9 cellular contexts compared by ENCODE assay signal in genomic region chr15:64857421-64857820, GRCh38. TPM values are rescaled to one million over a fixed set of nuclear protein-coding genes. Genes with fewer than 3 reads are reported as not detected.
DNase-seq lines count a peak whose midpoint lies in the region; ATAC-seq lines count a peak whose summit lies in the region.
"Had no signal": no experiment of that assay in that cellular context is flagged by ENCODE, and none has a peak within 500 bp of the region (broad histone marks: within the 10 kb centered on the region; RNA-seq: fewer than 3 reads in every experiment).

No MANE protein-coding gene starts in this region.

- H3K27me3 ChIP-seq in rectal smooth muscle tissue (ENCODE audit: control insufficient read depth, insufficient read depth, low read length) = no peaks in the 10 kb centered on the region
- no peaks in the 10 kb centered on the region for H3K27me3 ChIP-seq in effector memory CD4-positive, alpha-beta T cell (replicated peaks; ENCODE audit: control insufficient read depth, insufficient read depth, low read length, poor library complexity, severe bottlenecking)

- H3K27ac Mint-ChIP-seq in activated CD8-positive, alpha-beta T cell treated with anti-CD3 and anti-CD28 coated beads, Interleukin-2, amount 10 ng/mL, durations not matched to agents 7 days and 5 days = peak overlapping the region; percentile 87

- peaks cover 26% of the 10 kb centered on the region for H3K36me3 ChIP-seq in rectal smooth muscle tissue (ENCODE audit: control insufficient read depth, insufficient read depth, low read length)
- H3K36me3 ChIP-seq in effector memory CD4-positive, alpha-beta T cell (ENCODE audit: control insufficient read depth, insufficient read depth, low read length) = peaks cover 74% of the 10 kb centered on the region

- DNase-seq in GM03348 (ENCODE audit: low spot score) (peak; percentile 76), glomerular visceral epithelial cell (ENCODE audit: extremely low spot score) (peak; percentile 59), COR-L47 (lab: John Stamatoyannopoulos, UW) (no peak)
- DNase-seq in activated CD8-positive, alpha-beta T cell treated with anti-CD3 and anti-CD28 coated beads, Interleukin-2, amount 10 ng/mL, durations not matched to agents 7 days and 5 days = no peak
- no peak for DNase-seq in effector memory CD4-positive, alpha-beta T cell
- no peak for DNase-seq in stimulated activated CD4-positive, alpha-beta T cell treated with anti-CD3 and anti-CD28 coated beads, Interleukin-2, amount 100 ng/mL, for 48 hours

- H3K9ac ChIP-seq in rectal smooth muscle tissue (ENCODE audit: low read length) = no peak overlapping the region

- H3K36me3 Mint-ChIP-seq in activated CD8-positive, alpha-beta T cell treated with anti-CD3 and anti-CD28 coated beads, Interleukin-2, amount 10 ng/mL, durations not matched to agents 7 days and 5 days (ENCODE audit: low read depth) = peaks cover 57% of the 10 kb centered on the region

- POLR2A ChIA-PET in activated CD8-positive, alpha-beta T cell treated with anti-CD3 and anti-CD28 coated beads, Interleukin-2, amount 10 ng/mL, durations not matched to agents 7 days and 5 days (lab: Charles Lee) = interaction anchor here (0.5 to 0.9 kb wide), 3 partner anchors 11 to 1068 kb away, joined by 3 to 4 read pairs (median 3); no protein-coding TSS in a partner anchor

- no peaks in the 10 kb centered on the region for H3K9me3 Mint-ChIP-seq in activated CD8-positive, alpha-beta T cell treated with anti-CD3 and anti-CD28 coated beads, Interleukin-2, amount 10 ng/mL, durations not matched to agents 7 days and 5 days (ENCODE audit: insufficient read depth)

- CTCF ChIA-PET in activated CD8-positive, alpha-beta T cell treated with anti-CD3 and anti-CD28 coated beads, Interleukin-2, amount 10 ng/mL, durations not matched to agents 7 days and 5 days (lab: Charles Lee) = interaction anchor here (0.7 to 1.6 kb wide), 5 partner anchors 10 to 151 kb away, joined by 3 to 4 read pairs (median 3); no protein-coding TSS in a partner anchor

- H3K27ac ChIP-seq in rectal smooth muscle tissue (ENCODE audit: low read depth, low read length) = peak overlapping the region; percentile 76
- H3K27ac ChIP-seq in effector memory CD4-positive, alpha-beta T cell (ENCODE audit: insufficient read depth, low read length, poor library complexity, severe bottlenecking) = no peak overlapping the region
- H3K27ac ChIP-seq: HL-60 had no signal

- H3K27me3 Mint-ChIP-seq in activated CD8-positive, alpha-beta T cell treated with anti-CD3 and anti-CD28 coated beads, Interleukin-2, amount 10 ng/mL, durations not matched to agents 7 days and 5 days (ENCODE audit: low read depth) = no peaks in the 10 kb centered on the region

- no peaks in the 10 kb centered on the region for H3K9me3 ChIP-seq in effector memory CD4-positive, alpha-beta T cell (ENCODE audit: control insufficient read depth, low read length)

- no peak for ATAC-seq in activated CD8-positive, alpha-beta T cell treated with anti-CD3 and anti-CD28 coated beads, Interleukin-2, amount 10 ng/mL, durations not matched to agents 7 days and 5 days
- no peak for ATAC-seq in GM19351 (IDR thresholded peaks at IDR 0.05; ENCODE audit: unreplicated experiment)

- H3K4me1 ChIP-seq in rectal smooth muscle tissue (ENCODE audit: control insufficient read depth, insufficient read depth, low read length) = peaks cover 34% of the 10 kb centered on the region
- H3K4me1 ChIP-seq in effector memory CD4-positive, alpha-beta T cell (ENCODE audit: control insufficient read depth, insufficient read depth, low read length, poor library complexity, severe bottlenecking) = peaks cover 27% of the 10 kb centered on the region

- H3K4me3 ChIP-seq in rectal smooth muscle tissue (ENCODE audit: low read length) = no peak overlapping the region
- H3K4me3 ChIP-seq in effector memory CD4-positive, alpha-beta T cell (ENCODE audit: insufficient read depth, low read depth, low read length, poor library complexity, severe bottlenecking) = no peak overlapping the region

- peaks cover 45% of the 10 kb centered on the region for H3K4me1 Mint-ChIP-seq in activated CD8-positive, alpha-beta T cell treated with anti-CD3 and anti-CD28 coated beads, Interleukin-2, amount 10 ng/mL, durations not matched to agents 7 days and 5 days (ENCODE audit: low read depth)

- no peak overlapping the region for H3K4me3 Mint-ChIP-seq in activated CD8-positive, alpha-beta T cell treated with anti-CD3 and anti-CD28 coated beads, Interleukin-2, amount 10 ng/mL, durations not matched to agents 7 days and 5 days

RNA-seq across cellular contexts. Expression of gene PLEKHO2, which starts 15.7 kb away (rescaled TPM):
- total RNA-seq in activated CD8-positive, alpha-beta T cell treated with anti-CD3 and anti-CD28 coated beads, Interleukin-2, amount 10 ng/mL, durations not matched to agents 7 days and 5 days = 10 to 100 TPM; 25.8 to 26.4 TPM

RNA-seq across cellular contexts. Expression of gene PIF1, which starts 32.0 kb away (rescaled TPM):
- total RNA-seq in activated CD8-positive, alpha-beta T cell treated with anti-CD3 and anti-CD28 coated beads, Interleukin-2, amount 10 ng/mL, durations not matched to agents 7 days and 5 days = 10 to 100 TPM; 69.1 to 71.1 TPM

RNA-seq across cellular contexts. Expression of gene ANKDD1A, which starts 54.3 kb away (rescaled TPM):
- 1 to 10 TPM; 9.1 to 9.5 TPM for total RNA-seq in activated CD8-positive, alpha-beta T cell treated with anti-CD3 and anti-CD28 coated beads, Interleukin-2, amount 10 ng/mL, durations not matched to agents 7 days and 5 days

Comparison
In these comparisons a context has a peak if more than half of its experiments do, and no peak if none do; other contexts are left out.
1. DNase-seq: peak in GM03348 (single experiment) and glomerular visceral epithelial cell (single experiment); none in activated CD8-positive, alpha-beta T cell treated with anti-CD3 and anti-CD28 coated beads, Interleukin-2, amount 10 ng/mL, durations not matched to agents 7 days and 5 days (single experiment), COR-L47 (single experiment), effector memory CD4-positive, alpha-beta T cell (0 of 3) and stimulated activated CD4-positive, alpha-beta T cell treated with anti-CD3 and anti-CD28 coated beads, Interleukin-2, amount 100 ng/mL, for 48 hours (0 of 2).